27 cellular contexts compared by ENCODE assay signal in the genomic region with DNA sequence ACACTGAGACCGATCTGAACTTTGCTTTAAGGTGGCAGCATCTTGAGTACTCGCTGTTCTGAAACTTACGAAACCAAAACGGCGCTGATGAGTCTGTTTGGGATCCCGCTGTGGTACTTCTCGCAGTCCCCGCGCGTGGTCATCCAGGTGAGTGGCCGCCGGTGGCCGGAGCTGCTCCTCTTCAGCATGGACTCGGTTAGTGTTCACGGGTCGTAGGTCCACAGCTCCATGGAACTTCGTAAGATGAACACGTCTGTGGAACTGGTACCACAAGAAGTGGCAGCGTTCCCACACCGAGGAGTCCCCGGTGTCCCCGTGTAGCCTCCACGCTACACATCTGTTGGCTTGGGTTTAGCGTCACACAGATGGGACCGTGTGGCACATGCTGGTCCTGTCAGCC. TPM values are rescaled to one million over a fixed set of nuclear protein-coding genes. Genes with fewer than 3 reads are reported as not detected.
DNase-seq lines count a peak whose midpoint lies in the region; ATAC-seq and TF ChIP-seq lines count a peak whose summit lies in the region.
"Had no signal": no experiment of that assay in that cellular context is flagged by ENCODE, and none has a peak within 500 bp of the region (broad histone marks: within the 10 kb centered on the region; RNA-seq: fewer than 3 reads in every experiment).

No MANE protein-coding gene starts in this region.

- H3K36me3 ChIP-seq in gastroesophageal sphincter (peaks cover 0 to 93% of the 10 kb centered on the region in 2 donors), stomach (peaks cover 59 to 91% (median 86%) of the 10 kb centered on the region in 4 donors)

- peak overlapping the region; percentile 68 to 97 (median 90) for H3K27ac ChIP-seq in gastroesophageal sphincter
- H3K27ac ChIP-seq in stomach: peak overlapping the region; percentile 43 to 94 (median 87)

- no peaks in the 10 kb centered on the region for H3K9me3 Mint-ChIP-seq in natural killer cell treated with Interleukin-12 subunit alpha and Interleukin-12 subunit beta and Interleukin-15 and Interleukin-18, amount 100 ng/mL, for 72 hours
- H3K9me3 Mint-ChIP-seq in natural killer cell: no peaks in the 10 kb centered on the region
- H3K9me3 Mint-ChIP-seq: activated naive CD8-positive, alpha-beta T cell treated with anti-CD3 and anti-CD28 coated beads, Interleukin-2, amount 50 U/mL, for 24 hours; naive thymus-derived CD4-positive, alpha-beta T cell; stimulated activated naive CD8-positive, alpha-beta T cell treated with anti-CD3 and anti-CD28 coated beads, Interleukin-15, Interleukin-2, amounts not matched to agents 100 ng/mL and 50 ng/mL, for 24 hours; WTC11 had no signal

- no peaks in the 10 kb centered on the region for H3K27me3 Mint-ChIP-seq in natural killer cell treated with Interleukin-12 subunit alpha and Interleukin-12 subunit beta and Interleukin-15 and Interleukin-18, amount 100 ng/mL, for 72 hours
- no peaks in the 10 kb centered on the region for H3K27me3 Mint-ChIP-seq in natural killer cell (ENCODE audit: low read depth in 2 of 2)
- H3K27me3 Mint-ChIP-seq: activated naive CD8-positive, alpha-beta T cell treated with anti-CD3 and anti-CD28 coated beads, Interleukin-2, amount 50 U/mL, for 24 hours; brain; naive thymus-derived CD4-positive, alpha-beta T cell; stimulated activated naive CD8-positive, alpha-beta T cell treated with anti-CD3 and anti-CD28 coated beads, Interleukin-15, Interleukin-2, amounts not matched to agents 100 ng/mL and 50 ng/mL, for 24 hours had no signal

- peak; percentile 25 for DNase-seq in natural killer cell treated with Interleukin-12 subunit alpha and Interleukin-12 subunit beta and Interleukin-15 and Interleukin-18, amount 100 ng/mL, for 72 hours (ENCODE audit: low spot score)
- DNase-seq in natural killer cell (no peak), stomach (no peak), NCI-H526 (lab: John Stamatoyannopoulos, UW) (no peak), T1000 (lab: John Stamatoyannopoulos, UW) (no peak), hepatic stellate cell (ENCODE audit: low spot score) (no peak)
- DNase-seq: ACHN; activated CD4-positive, alpha-beta T cell treated with anti-CD3 and anti-CD28 coated beads, Interleukin-2, amount 50 U/mL, for 48 hours; activated CD8-positive, alpha-beta memory T cell treated with anti-CD3 and anti-CD28 coated beads, Interleukin-2, amount 50 U/mL, for 48 hours; activated effector memory CD4-positive, alpha-beta T cell treated with Interleukin-2 at 50 U/mL for 16 hours; activated naive CD8-positive, alpha-beta T cell treated with anti-CD3 and anti-CD28 coated beads, Interleukin-2, amount 50 U/mL, for 24 hours; Caco-2; cortex of kidney; DMS79; GF-D8; naive thymus-derived CD4-positive, alpha-beta T cell; NCI-H1105; NCI-H2029 treated with DMSO at 0.1 percent for 48 hours; NCI-H345; T-helper 9 cell had no signal

- WGBS in gastroesophageal sphincter (ENCODE audit: low coverage in 1 of 2), 2 donors: 76 to 100% methylated on average over 1 to 2 of the region's 25 CpGs
- 94 to 97% (median 96%) methylated on average over 24 to 25 of the region's 25 CpGs for WGBS in stomach, 5 donors

- no peak for TF ChIP-seq CTCF in natural killer cell (IDR thresholded peaks at IDR 0.05)
- no peak for TF ChIP-seq CTCF in gastroesophageal sphincter (IDR thresholded peaks at IDR 0.05)
- no peak for TF ChIP-seq CTCF in stomach (IDR thresholded peaks at IDR 0.05)

- TF ChIP-seq EP300 in gastroesophageal sphincter (IDR thresholded peaks at IDR 0.05): no peak
- TF ChIP-seq EP300 in stomach (IDR thresholded peaks at IDR 0.05): no peak

- no peak overlapping the region for H3K27ac Mint-ChIP-seq in natural killer cell treated with Interleukin-12 subunit alpha and Interleukin-12 subunit beta and Interleukin-15 and Interleukin-18, amount 100 ng/mL, for 72 hours
- H3K27ac Mint-ChIP-seq in natural killer cell: no peak overlapping the region
- H3K27ac Mint-ChIP-seq: activated naive CD8-positive, alpha-beta T cell treated with anti-CD3 and anti-CD28 coated beads, Interleukin-2, amount 50 U/mL, for 24 hours; stimulated activated naive CD8-positive, alpha-beta T cell treated with anti-CD3 and anti-CD28 coated beads, Interleukin-15, Interleukin-2, amounts not matched to agents 100 ng/mL and 50 ng/mL, for 24 hours; WTC11 had no signal

- no peak overlapping the region for H3K4me3 Mint-ChIP-seq in natural killer cell treated with Interleukin-12 subunit alpha and Interleukin-12 subunit beta and Interleukin-15 and Interleukin-18, amount 100 ng/mL, for 72 hours
- H3K4me3 Mint-ChIP-seq in natural killer cell: no peak overlapping the region
- H3K4me3 Mint-ChIP-seq: activated naive CD8-positive, alpha-beta T cell treated with anti-CD3 and anti-CD28 coated beads, Interleukin-2, amount 50 U/mL, for 24 hours; brain; naive thymus-derived CD4-positive, alpha-beta T cell; stimulated activated naive CD8-positive, alpha-beta T cell treated with anti-CD3 and anti-CD28 coated beads, Interleukin-15, Interleukin-2, amounts not matched to agents 100 ng/mL and 50 ng/mL, for 24 hours; WTC11 had no signal

- peaks cover 0 to 3% of the 10 kb centered on the region in 2 donors for H3K4me1 Mint-ChIP-seq in natural killer cell treated with Interleukin-12 subunit alpha and Interleukin-12 subunit beta and Interleukin-15 and Interleukin-18, amount 100 ng/mL, for 72 hours (ENCODE audit: low read depth in 2 of 2)
- H3K4me1 Mint-ChIP-seq in natural killer cell: no peaks in the 10 kb centered on the region
- H3K4me1 Mint-ChIP-seq: brain, WTC11 had no signal

- peaks cover 0 to 46% (median 15%) of the 10 kb centered on the region in 3 donors for H3K4me1 ChIP-seq in gastroesophageal sphincter
- peaks cover 36 to 55% (median 38%) of the 10 kb centered on the region in 4 donors for H3K4me1 ChIP-seq in stomach

- H3K36me3 Mint-ChIP-seq in natural killer cell treated with Interleukin-12 subunit alpha and Interleukin-12 subunit beta and Interleukin-15 and Interleukin-18, amount 100 ng/mL, for 72 hours: peaks cover 11% of the 10 kb centered on the region
- H3K36me3 Mint-ChIP-seq in natural killer cell: peaks cover 8% of the 10 kb centered on the region

- no peak for ATAC-seq in natural killer cell treated with Interleukin-12 subunit alpha and Interleukin-12 subunit beta and Interleukin-15 and Interleukin-18, amount 100 ng/mL, for 72 hours
- no peak for ATAC-seq in natural killer cell
- no peak for ATAC-seq in gastroesophageal sphincter
- ATAC-seq in GM21381 (IDR thresholded peaks at IDR 0.05; ENCODE audit: unreplicated experiment): no peak
- ATAC-seq: activated naive CD8-positive, alpha-beta T cell treated with anti-CD3 and anti-CD28 coated beads, Interleukin-2, amount 50 U/mL, for 24 hours; esophagus mucosa; naive thymus-derived CD4-positive, alpha-beta T cell; WTC11 had no signal

- H3K9me3 ChIP-seq in gastroesophageal sphincter (no peaks in the 10 kb centered on the region), stomach (no peaks in the 10 kb centered on the region)
- H3K9me3 ChIP-seq: BLaER1 treated with 17β-estradiol and CSF1 and Interleukin-3, amounts not matched to agents 10 nM and 100 nM; Caco-2 had no signal

- H3K4me3 ChIP-seq in gastroesophageal sphincter: no peak overlapping the region
- no peak overlapping the region for H3K4me3 ChIP-seq in stomach
- H3K4me3 ChIP-seq: BLaER1 treated with 17β-estradiol and CSF1 and Interleukin-3, amounts not matched to agents 10 nM and 100 nM had no signal

- no peak for TF ChIP-seq POLR2A in gastroesophageal sphincter (IDR thresholded peaks at IDR 0.05)
- no peak for TF ChIP-seq POLR2A in stomach (IDR thresholded peaks at IDR 0.05)

- H3K27me3 ChIP-seq in gastroesophageal sphincter (no peaks in the 10 kb centered on the region), stomach (no peaks in the 10 kb centered on the region)
- H3K27me3 ChIP-seq: BLaER1 treated with 17β-estradiol and CSF1 and Interleukin-3, amounts not matched to agents 10 nM and 100 nM had no signal

- intact Hi-C loops in natural killer cell (cut with micrococcal nuclease) (no loop called here), stomach (cut with DNase I; ENCODE audit: low total_unique reads) (no loop called here)

RNA-seq across cellular contexts. Expression of gene GET4, which starts 10.4 kb away (rescaled TPM):
- total RNA-seq in natural killer cell treated with Interleukin-12 subunit alpha and Interleukin-12 subunit beta and Interleukin-15 and Interleukin-18, amount 100 ng/mL, for 72 hours: 10 to 100 TPM; 42.8 to 44.5 TPM
- total RNA-seq in natural killer cell (10 to 100 TPM; 69.3 to 81.6 (median 73.2) TPM), gastroesophageal sphincter (10 to 100 TPM; 18.4 to 34.8 (median 28.7) TPM), stomach (100 to 1,000 TPM in 1 of 5 donors, 10 to 100 TPM in 4; 22.4 to 140 (median 40.1) TPM)
- polyA plus RNA-seq in stomach: 10 to 100 TPM; 34.4 to 53.2 (median 53.0) TPM

RNA-seq across cellular contexts. Expression of gene SUN1, which starts 33.6 kb away (rescaled TPM):
- total RNA-seq in natural killer cell treated with Interleukin-12 subunit alpha and Interleukin-12 subunit beta and Interleukin-15 and Interleukin-18, amount 100 ng/mL, for 72 hours: 10 to 100 TPM; 34.3 to 50.4 TPM
- total RNA-seq in natural killer cell: 10 to 100 TPM; 40.2 to 63.5 (median 48.0) TPM
- 100 to 1,000 TPM; 151 to 261 (median 231) TPM for total RNA-seq in gastroesophageal sphincter
- total RNA-seq in stomach: 100 to 1,000 TPM; 103 to 242 (median 159) TPM
- polyA plus RNA-seq in stomach: 10 to 100 TPM; 15.9 to 58.9 (median 21.7) TPM
